5 cellular contexts compared by ENCODE assay signal in genomic region chr1:244682087-244682486, GRCh38. TPM values are rescaled to one million over a fixed set of nuclear protein-coding genes. Genes with fewer than 3 reads are reported as not detected.
A peak's percentile ranks its signal among the peaks of the same experiment; 100 is the strongest.
DNase-seq lines count a peak whose midpoint lies in the region; ATAC-seq, FAIRE-seq and TF ChIP-seq lines count a peak whose summit lies in the region.
"Not testable (repeated sequence)": the region's sequence is repeated elsewhere in the genome, so short reads cannot be mapped to it uniquely, and the experiment has no call there.

No MANE protein-coding gene starts in this region.

- not testable (repeated sequence) for H2BK5ac ChIP-seq in H9 (ENCODE audit: insufficient read length, low read length)

- not testable (repeated sequence) for H4K91ac ChIP-seq in H9 (ENCODE audit: insufficient read length, low read depth, low read length)

- not testable (repeated sequence) for H3K9ac ChIP-seq in H9 (ENCODE audit: extremely low read depth, insufficient read length, low read length); neural progenitor cell

- H3K23me2 ChIP-seq in H9 (ENCODE audit: insufficient read length, low read depth, low read length, poor library complexity, severe bottlenecking): not testable (repeated sequence)

- H3F3A ChIP-seq in neural progenitor cell (ENCODE audit: low read depth): not testable (repeated sequence)

- not testable (repeated sequence) for DNase-seq in A549 (ENCODE audit: low read depth in 1 of 2, low spot score in 1 of 2); H9; WTC11 (ENCODE audit: low spot score); endothelial cell (ENCODE audit: low spot score); neural progenitor cell (ENCODE audit: low spot score)

- H2BK15ac ChIP-seq in H9 (ENCODE audit: low read depth, low read length): not testable (repeated sequence)

- H3K9me3 Mint-ChIP-seq in H9; endothelial cell (ENCODE audit: unreplicated experiment); neural progenitor cell: not testable (repeated sequence)
- peaks cover 17% of the 10 kb centered on the region for H3K9me3 Mint-ChIP-seq in WTC11

- TF ChIP-seq RAD21 in A549 (conservative IDR thresholded peaks at IDR 0.05 in 1 of 2, IDR thresholded peaks at IDR 0.05 in 1 of 2): not testable (repeated sequence)

- CTCF ChIA-PET in A549 (lab: Yijun Ruan, JAX); WTC11 (lab: Charles Lee): not testable (repeated sequence)

- H3K4me3 Mint-ChIP-seq in H9, WTC11, neural progenitor cell: not testable (repeated sequence)
- H3K4me3 Mint-ChIP-seq in endothelial cell (ENCODE audit: unreplicated experiment): peak overlapping the region; percentile 62

- not testable (repeated sequence) for H3K18ac ChIP-seq in H9 (ENCODE audit: insufficient read length, low read depth, low read length)

- H3K36me3 Mint-ChIP-seq in H9 (ENCODE audit: insufficient read depth in 1 of 3, low read depth in 3 of 3) (peaks cover 19 to 44% (median 43%) of the 10 kb centered on the region in 3 experiments), WTC11 (peaks cover 40% of the 10 kb centered on the region), endothelial cell (ENCODE audit: low read depth, unreplicated experiment) (peaks cover 17% of the 10 kb centered on the region), neural progenitor cell (peaks cover 32% of the 10 kb centered on the region)

- H3K9me3 ChIP-seq in A549; H9 (ENCODE audit: control insufficient read depth, low read depth, low read length); neural progenitor cell (ENCODE audit: low read depth): not testable (repeated sequence)

- WGBS in A549 (ENCODE audit: missing lambda C conversion rate): 97% methylated on average over 4 of the region's 4 CpGs
- no CpG with 5 or more reads among the region's 4 CpGs for WGBS in H9 (ENCODE audit: extremely low coverage, insufficient read length, low lambda C conversion rate)

- H3K4ac ChIP-seq in H9 (ENCODE audit: low read depth, low read length): not testable (repeated sequence)

- not testable (repeated sequence) for H3K27me3 ChIP-seq in H9 (ENCODE audit: insufficient read depth, low read length); neural progenitor cell

- not testable (repeated sequence) for H3K4me1 ChIP-seq in A549; H9 (ENCODE audit: insufficient read depth, low read length); neural progenitor cell

- not testable (repeated sequence) for TF ChIP-seq CTCF in A549 (IDR thresholded peaks at IDR 0.05); H9 (conservative IDR thresholded peaks at IDR 0.05); WTC11 (IDR thresholded peaks at IDR 0.05); endothelial cell (IDR thresholded peaks at IDR 0.05; ENCODE audit: unreplicated experiment); neural progenitor cell (IDR thresholded peaks at IDR 0.05)

- not testable (repeated sequence) for H3K79me2 ChIP-seq in H9 (ENCODE audit: insufficient read depth, low read length)
- peaks cover 74% of the 10 kb centered on the region for H3K79me2 ChIP-seq in neural progenitor cell (ENCODE audit: low read depth)

- H3K4me1 Mint-ChIP-seq in H9 (peaks cover 12 to 13% of the 10 kb centered on the region in 2 experiments), WTC11 (peaks cover 21% of the 10 kb centered on the region), endothelial cell (ENCODE audit: unreplicated experiment) (peaks cover 19% of the 10 kb centered on the region)
- not testable (repeated sequence) for H3K4me1 Mint-ChIP-seq in neural progenitor cell

- H3K27me3 Mint-ChIP-seq in H9 (ENCODE audit: low read depth); WTC11 (ENCODE audit: low read depth); endothelial cell (ENCODE audit: unreplicated experiment); neural progenitor cell (ENCODE audit: insufficient read depth, low read depth): not testable (repeated sequence)

- H4K5ac ChIP-seq in H9 (ENCODE audit: insufficient read length, low read depth, low read length): not testable (repeated sequence)

- H2AK5ac ChIP-seq in H9 (ENCODE audit: insufficient read length, low read length): not testable (repeated sequence)

- not testable (repeated sequence) for FAIRE-seq in A549 (lab: Jason Lieb, UNC)

- H3K27ac Mint-ChIP-seq in H9 (peak overlapping the region in 2 of 3 experiments; percentile 47 to 81; a peak in 3 of 7 replicates), WTC11 (peak overlapping the region; percentile 71; the same call in 1 of the 2 replicates), neural progenitor cell (peak overlapping the region; percentile 50)
- H3K27ac Mint-ChIP-seq in endothelial cell (ENCODE audit: unreplicated experiment): not testable (repeated sequence)

- not testable (repeated sequence) for H3K56ac ChIP-seq in H9 (ENCODE audit: insufficient read length, low read depth, low read length)

- not testable (repeated sequence) for H2BK20ac ChIP-seq in H9 (ENCODE audit: low read depth, low read length, poor library complexity, severe bottlenecking)

- H3K36me3 ChIP-seq in neural progenitor cell: not testable (repeated sequence)

- not testable (repeated sequence) for H3K27ac ChIP-seq in A549; H9 (ENCODE audit: insufficient read length, low read depth, low read length); neural progenitor cell

- not testable (repeated sequence) for H3K4me3 ChIP-seq in A549, neural progenitor cell

- not testable (repeated sequence) for H3K23ac ChIP-seq in H9 (ENCODE audit: insufficient read length, low read depth, low read length)

- not testable (repeated sequence) for ATAC-seq in A549, WTC11

- H2BK12ac ChIP-seq in H9 (ENCODE audit: insufficient read length, low read depth, low read length): not testable (repeated sequence)

- not testable (repeated sequence) for H2AFZ ChIP-seq in H9 (ENCODE audit: low read length); neural progenitor cell (replicated peaks)

- H3K14ac ChIP-seq in H9 (ENCODE audit: insufficient read depth, low read length): not testable (repeated sequence)

- H3T11ph ChIP-seq in H9 (ENCODE audit: low read length): not testable (repeated sequence)

- not testable (repeated sequence) for H4K8ac ChIP-seq in H9 (replicated peaks; ENCODE audit: insufficient read length, low read depth, low read length)

- POLR2A ChIA-PET in A549 (lab: Yijun Ruan, JAX): not testable (repeated sequence)
- POLR2A ChIA-PET in WTC11 (lab: Charles Lee): interaction anchor here (0.6 kb wide), 1 partner anchor 133 kb away, joined by 4 read pairs; no protein-coding TSS in a partner anchor

- TF ChIP-seq POLR2A in A549 (IDR thresholded peaks at IDR 0.05; ENCODE audit: low read length): not testable (repeated sequence)

- not testable (repeated sequence) for TF ChIP-seq EP300 in A549 (IDR thresholded peaks at IDR 0.05)

- not testable (repeated sequence) for H3K4me2 ChIP-seq in A549; H9 (ENCODE audit: insufficient read depth, insufficient read length, low read length); neural progenitor cell

- not testable (repeated sequence) for H3K79me1 ChIP-seq in H9 (ENCODE audit: insufficient read depth, low read depth, low read length, poor library complexity, severe bottlenecking)

- H2BK120ac ChIP-seq in H9 (ENCODE audit: low read depth, low read length, poor library complexity, severe bottlenecking): not testable (repeated sequence)

- not testable (repeated sequence) for H4K20me1 ChIP-seq in H9 (ENCODE audit: control insufficient read depth, insufficient read depth, insufficient read length); neural progenitor cell (ENCODE audit: low read depth)

TF ChIP-seq in A549, 52 proteins besides CTCF, POLR2A, EP300 and RAD21:
- peak; percentile 49 for TF ChIP-seq MAFK (IDR thresholded peaks at IDR 0.05; ENCODE audit: partially characterized antibody)
TF ChIP-seq in A549: peak in this region for 1; not testable (repeated sequence) for 51.

TF ChIP-seq in WTC11, 78 proteins besides CTCF, POLR2A, EP300 and RAD21:
- TF ChIP-seq NFYB (CRISPR knock-in tag; conservative IDR thresholded peaks at IDR 0.05; ENCODE audit: low read depth): peak; percentile 46

RNA-seq across cellular contexts. Expression of gene DESI2, which starts 29.2 kb away (rescaled TPM):
- 48.4 and 57.8 TPM in 2 replicates for polyA plus RNA-seq in A549 (2011; rRNA removed)
- polyA plus RNA-seq in A549 (2012; cell fraction: cytosol; rRNA removed): 12.7 and 15.5 TPM in 2 replicates
- polyA plus RNA-seq in A549 (2012; cell fraction: nucleus; rRNA removed): 10.3 and 11.8 TPM in 2 replicates
- polyA plus RNA-seq in A549 (2017; fragmentation: RNase III; extraction: RNeasy Plus Mini Kit Qiagen cat#74134 plus additional on column Dnase treatment): 27.4 to 29.3 TPM (median 28.0 TPM) in 3 replicates
- polyA minus RNA-seq in A549 (2011; rRNA and poly(A)+ RNA removed): 30.8 and 32.2 TPM in 2 replicates
- 88.3 and 89.9 TPM in 2 replicates for total RNA-seq in H9 (2021)
- 76.1 to 108 TPM (median 76.4 TPM) in 3 replicates for total RNA-seq in WTC11 (2021)
- total RNA-seq in endothelial cell (ENCODE audit: unreplicated experiment): 52.5 TPM
- total RNA-seq in neural progenitor cell (ENCODE audit: low replicate concordance): 79.1 and 110 TPM in 2 replicates
